9 cellular contexts compared by ENCODE assay signal in genomic region chr13:52849727-52850395, GRCh38. TPM values are rescaled to one million over a fixed set of nuclear protein-coding genes. Genes with fewer than 3 reads are reported as not detected.
DNase-seq lines count a peak whose midpoint lies in the region; ATAC-seq and TF ChIP-seq lines count a peak whose summit lies in the region.
"Had no signal": no experiment of that assay in that cellular context is flagged by ENCODE, and none has a peak within 500 bp of the region (broad histone marks: within the 10 kb centered on the region; RNA-seq: fewer than 3 reads in every experiment).

No MANE protein-coding gene starts in this region.

- TF ChIP-seq CTCF in Caco-2 (IDR thresholded peaks at IDR 0.05; ENCODE audit: insufficient read depth in 1 of 2, low read depth in 1 of 2, low read length in 1 of 2, severe bottlenecking in 1 of 2, unreplicated experiment in 1 of 2) (no peak), GM12865 (IDR thresholded peaks at IDR 0.05; ENCODE audit: insufficient read depth, low read depth, low read length, missing control alignments) (no peak), nephron (IDR thresholded peaks at IDR 0.05; ENCODE audit: unreplicated experiment in 3 of 3) (no peak)

- H3K4me1 ChIP-seq in Caco-2 = no peaks in the 10 kb centered on the region

- intact Hi-C loops in Caco-2 (cut with micrococcal nuclease; ENCODE audit: unreplicated experiment) = loop anchor here (2.0 kb wide), 1 partner anchor 233 kb away; no protein-coding TSS in a partner anchor

- H3K27me3 ChIP-seq in Caco-2 (replicated peaks; ENCODE audit: control insufficient read depth, insufficient read depth, low read length) = no peaks in the 10 kb centered on the region

- peak overlapping the region; percentile 87 for H3K4me3 Mint-ChIP-seq in Caco-2 (ENCODE audit: unreplicated experiment)
- H3K4me3 Mint-ChIP-seq in activated naive CD8-positive, alpha-beta T cell = peak overlapping the region; percentile 81
- H3K4me3 Mint-ChIP-seq in nephron = peak overlapping the region; percentile 92 to 94 (median 93)

- H3K9me3 Mint-ChIP-seq in Caco-2 (ENCODE audit: unreplicated experiment) (no peaks in the 10 kb centered on the region), nephron (peaks cover 2% of the 10 kb centered on the region)
- peaks cover 2% of the 10 kb centered on the region for H3K9me3 Mint-ChIP-seq in activated naive CD8-positive, alpha-beta T cell (ENCODE audit: low read depth)

- no peaks in the 10 kb centered on the region for H3K9me3 ChIP-seq in Caco-2
- H3K9me3 ChIP-seq: ascending aorta had no signal

- CTCF ChIA-PET in Caco-2 (lab: Charles Lee) = interaction anchor here (2.4 kb wide), 1 partner anchor 118 kb away, joined by 13 read pairs; no protein-coding TSS in a partner anchor

- BruUV-seq in Caco-2 (replicated peaks; lab: Mats Ljungman, UMichigan) = no TSS peak

- H3K36me3 ChIP-seq in Caco-2 (ENCODE audit: control insufficient read depth, insufficient read depth, low read length) = no peaks in the 10 kb centered on the region
- H3K36me3 ChIP-seq: ascending aorta had no signal

- no peak for ATAC-seq in HG03196 (IDR thresholded peaks at IDR 0.05; ENCODE audit: unreplicated experiment)

- no peak overlapping the region; the same call in 1 of the 2 replicates for H3K4me3 ChIP-seq in Caco-2 (ENCODE audit: low read depth, low read length)
- H3K4me3 ChIP-seq in GM12865 (ENCODE audit: low read depth, low read length) = peak overlapping the region; percentile 73

- POLR2A ChIA-PET in Caco-2 (lab: Charles Lee) = no interaction called here

- H3K27ac Mint-ChIP-seq in Caco-2 (ENCODE audit: unreplicated experiment) (no peak overlapping the region), nephron (peak overlapping the region in 2 of 3 experiments; percentile 48 to 56)
- H3K27ac Mint-ChIP-seq in activated naive CD8-positive, alpha-beta T cell = no peak overlapping the region

- H3K4me1 Mint-ChIP-seq in Caco-2 (ENCODE audit: low read depth, unreplicated experiment) (no peaks in the 10 kb centered on the region), nephron (peaks cover 41% of the 10 kb centered on the region)
- H3K4me1 Mint-ChIP-seq in activated naive CD8-positive, alpha-beta T cell (ENCODE audit: low read depth) = peaks cover 25% of the 10 kb centered on the region

- peaks cover 6% of the 10 kb centered on the region for H3K27me3 Mint-ChIP-seq in Caco-2 (ENCODE audit: insufficient read depth, unreplicated experiment)
- peaks cover 56% of the 10 kb centered on the region for H3K27me3 Mint-ChIP-seq in activated naive CD8-positive, alpha-beta T cell
- H3K27me3 Mint-ChIP-seq in nephron (ENCODE audit: low read depth) = peaks cover 70% of the 10 kb centered on the region

- no peak for DNase-seq in Caco-2
- DNase-seq in GM12865 (ENCODE audit: low read depth) = no peak
- DNase-seq in mucosa of gallbladder (ENCODE audit: low spot score) = no peak
- no peak for DNase-seq in stimulated activated CD4-positive, alpha-beta T cell treated with anti-CD3 and anti-CD28 coated beads, Interleukin-4, amount 100 ng/mL, for 4 hours

- H3K36me3 Mint-ChIP-seq in Caco-2 (ENCODE audit: insufficient read depth, unreplicated experiment) (peaks cover 8% of the 10 kb centered on the region), nephron (ENCODE audit: low read depth) (peaks cover 2% of the 10 kb centered on the region)
- no peaks in the 10 kb centered on the region for H3K36me3 Mint-ChIP-seq in activated naive CD8-positive, alpha-beta T cell

RNA-seq across cellular contexts. Expression of gene PCDH8, which starts 1.4 kb away (rescaled TPM):
- total RNA-seq in Caco-2 (2022) (not detected in 2 replicates), mucosa of gallbladder (not detected)
- total RNA-seq: ascending aorta, mesenteric fat pad had no signal

Comparison
In these comparisons a context has a peak if more than half of its experiments do, and no peak if none do; other contexts are left out.
1. H3K27ac Mint-ChIP-seq: peak in nephron (2 of 3); none in Caco-2 (single experiment) and activated naive CD8-positive, alpha-beta T cell (single experiment).
2. Peak in every context shown above with its lines, with median percentiles within 50 percentile points of each other: H3K4me3 Mint-ChIP-seq.